Comparison of ENCODE assay signal across 2 cellular contexts in genomic region chr1:243784506-243784905, GRCh38.
TF ChIP-seq lines count a peak whose summit lies in the region.

No MANE protein-coding gene starts in this region.

TF ChIP-seq in H1, 55 proteins besides CTCF, POLR2A, EP300 and RAD21 (continued from another document):
- TF ChIP-seq JUN (IDR thresholded peaks at IDR 0.05; ENCODE audit: low read depth, low read length), result no peak
- no peak for TF ChIP-seq TAF7 (optimal IDR thresholded peaks at IDR 0.05; ENCODE audit: borderline replicate concordance, low read depth, low read length)
- no peak for TF ChIP-seq BRCA1 (IDR thresholded peaks at IDR 0.05; ENCODE audit: low read depth, low read length)
- no peak for TF ChIP-seq BCL11A (IDR thresholded peaks at IDR 0.05; ENCODE audit: low read depth in 2 of 2, low read length in 2 of 2)
- TF ChIP-seq E2F6 (IDR thresholded peaks at IDR 0.05), result no peak

TF ChIP-seq in SK-N-SH treated with all-trans-retinoic acid at 6 μM for 48 hours, 23 proteins besides CTCF, POLR2A, EP300 and RAD21 (continued from another document):
- TF ChIP-seq TSHZ2 (CRISPR knock-in tag; IDR thresholded peaks at IDR 0.05) (no peak), BACH2 (CRISPR knock-in tag; IDR thresholded peaks at IDR 0.05; ENCODE audit: borderline replicate concordance) (no peak), ARNTL (CRISPR knock-in tag; IDR thresholded peaks at IDR 0.05; ENCODE audit: borderline replicate concordance, low read depth) (no peak), OSR1 (CRISPR knock-in tag; IDR thresholded peaks at IDR 0.05) (no peak), RARB (CRISPR knock-in tag; IDR thresholded peaks at IDR 0.05) (no peak), ZNF565 (CRISPR knock-in tag; conservative IDR thresholded peaks at IDR 0.05; ENCODE audit: low read depth) (no peak), PATZ1 (CRISPR knock-in tag; IDR thresholded peaks at IDR 0.05; ENCODE audit: borderline replicate concordance) (no peak), ESRRG (CRISPR knock-in tag; IDR thresholded peaks at IDR 0.05) (no peak)
